Comparison of ENCODE assay signal across 11 cellular contexts in genomic region chr2:43737097-43737854, GRCh38. TPM values are rescaled to one million over a fixed set of nuclear protein-coding genes. Genes with fewer than 3 reads are reported as not detected.
DNase-seq lines count a peak whose midpoint lies in the region; ATAC-seq, FAIRE-seq and TF ChIP-seq lines count a peak whose summit lies in the region.
"Had no signal": no experiment of that assay in that cellular context is flagged by ENCODE, and none has a peak within 500 bp of the region (broad histone marks: within the 10 kb centered on the region; RNA-seq: fewer than 3 reads in every experiment).

No MANE protein-coding gene starts in this region.

- peak; percentile 76 for DNase-seq in AG09309 (ENCODE audit: low read depth)
- DNase-seq in PC-3: peak; percentile 21
- DNase-seq in epithelial cell of proximal tubule (ENCODE audit: low read depth): peak; percentile 90
- DNase-seq in kidney: no peak
- no peak for DNase-seq in NCI-H526 (lab: John Stamatoyannopoulos, UW)
- DNase-seq in Peyer's patch: no peak
- no peak for DNase-seq in GM10266 (ENCODE audit: extremely low spot score)
- DNase-seq: pancreas had no signal

- no peaks in the 10 kb centered on the region for H3F3A ChIP-seq in PC-3 (ENCODE audit: low read length, unreplicated experiment)
- H3F3A ChIP-seq in neural cell (ENCODE audit: insufficient read depth, low read length, poor library complexity, severe bottlenecking): no peaks in the 10 kb centered on the region

- no peaks in the 10 kb centered on the region for H3K9me2 ChIP-seq in PC-3 (replicated peaks; ENCODE audit: low read length)
- no peaks in the 10 kb centered on the region for H3K9me2 ChIP-seq in neural cell (ENCODE audit: insufficient read depth, low read length)

- H3K79me2 ChIP-seq in PC-3 (ENCODE audit: low read length): no peaks in the 10 kb centered on the region
- no peaks in the 10 kb centered on the region for H3K79me2 ChIP-seq in neural cell (replicated peaks; ENCODE audit: insufficient read depth, low read length)

- no peak for ATAC-seq in PC-3
- ATAC-seq: pancreas had no signal

- TF ChIP-seq RAD21 in neural cell (conservative IDR thresholded peaks at IDR 0.05): no peak

- H3K4me3 ChIP-seq in AG09309 (ENCODE audit: control insufficient read depth, low read depth, low read length) (no peak overlapping the region), PC-3 (ENCODE audit: low read length) (no peak overlapping the region), epithelial cell of proximal tubule (ENCODE audit: low read depth, low read length) (no peak overlapping the region), neural cell (ENCODE audit: low read length) (no peak overlapping the region), kidney (ENCODE audit: low read length in 2 of 2) (no peak overlapping the region), Peyer's patch (no peak overlapping the region)
- H3K4me3 ChIP-seq: pancreas, tibial nerve had no signal

- POLR2A ChIA-PET in PC-3 (lab: Charles Lee; ENCODE audit: unreplicated experiment): no interaction called here

- H3K9ac ChIP-seq in PC-3 (ENCODE audit: low read length) (no peak overlapping the region), neural cell (ENCODE audit: low read length) (no peak overlapping the region), kidney (ENCODE audit: low read length in 2 of 2) (no peak overlapping the region)

- H4K20me1 ChIP-seq in PC-3 (ENCODE audit: low read length) (no peaks in the 10 kb centered on the region), neural cell (ENCODE audit: insufficient read depth) (no peaks in the 10 kb centered on the region)

- H3K4me2 ChIP-seq in PC-3 (ENCODE audit: low read length) (no peak overlapping the region), neural cell (ENCODE audit: low read length) (no peak overlapping the region)

- no peaks in the 10 kb centered on the region for H3K4me1 ChIP-seq in PC-3 (ENCODE audit: insufficient read depth, low read length)
- H3K4me1 ChIP-seq in kidney (ENCODE audit: control insufficient read depth in 1 of 2, insufficient read depth in 1 of 2, low read depth in 1 of 2, low read length in 2 of 2): no peaks in the 10 kb centered on the region
- H3K4me1 ChIP-seq in Peyer's patch: no peaks in the 10 kb centered on the region
- H3K4me1 ChIP-seq: pancreas, tibial nerve had no signal

- no peak for TF ChIP-seq EP300 in neural cell (conservative IDR thresholded peaks at IDR 0.05; ENCODE audit: poor library complexity, severe bottlenecking)

- no peak for FAIRE-seq in kidney (lab: Jason Lieb, UNC)
- FAIRE-seq: pancreas had no signal

- H3K27ac ChIP-seq in PC-3 (ENCODE audit: low read length) (no peak overlapping the region), neural cell (ENCODE audit: low read length) (peak overlapping the region; percentile 60), kidney (ENCODE audit: low read depth in 2 of 2, low read length in 2 of 2) (no peak overlapping the region), Peyer's patch (no peak overlapping the region)
- H3K27ac ChIP-seq: pancreas, tibial nerve, VCaP had no signal

- H3K27me3 ChIP-seq in PC-3 (ENCODE audit: low read length) (no peaks in the 10 kb centered on the region), neural cell (ENCODE audit: insufficient read depth, low read depth, low read length) (no peaks in the 10 kb centered on the region), Peyer's patch (no peaks in the 10 kb centered on the region)
- H3K27me3 ChIP-seq: pancreas, tibial nerve had no signal

- CTCF ChIA-PET in PC-3 (lab: Charles Lee): no interaction called here

- H3K36me3 ChIP-seq in PC-3 (ENCODE audit: low read depth, low read length): no peaks in the 10 kb centered on the region
- H3K36me3 ChIP-seq in neural cell (ENCODE audit: insufficient read depth, low read length): no peaks in the 10 kb centered on the region
- H3K36me3 ChIP-seq in kidney (ENCODE audit: control insufficient read depth in 1 of 2, insufficient read depth in 2 of 2, low read length in 2 of 2): no peaks in the 10 kb centered on the region
- H3K36me3 ChIP-seq in Peyer's patch: no peaks in the 10 kb centered on the region
- H3K36me3 ChIP-seq: pancreas had no signal

- no peak for TF ChIP-seq POLR2A in Peyer's patch (IDR thresholded peaks at IDR 0.05)

- intact Hi-C loops in PC-3 (cut with micrococcal nuclease): no loop called here
- intact Hi-C loops in kidney (cut with DNase I): no loop called here

- BruUV-seq in PC-3 (replicated peaks; lab: Mats Ljungman, UMichigan): no TSS peak

- H3K9me3 ChIP-seq in PC-3 (ENCODE audit: low read length) (no peaks in the 10 kb centered on the region), neural cell (ENCODE audit: low read length) (no peaks in the 10 kb centered on the region), kidney (ENCODE audit: control insufficient read depth in 1 of 2, low read length in 2 of 2) (no peaks in the 10 kb centered on the region), Peyer's patch (no peaks in the 10 kb centered on the region)
- H3K9me3 ChIP-seq: pancreas, tibial nerve had no signal

- H2AFZ ChIP-seq in PC-3 (ENCODE audit: low read length) (no peak overlapping the region), neural cell (ENCODE audit: low read depth, low read length) (no peak overlapping the region)

- TF ChIP-seq CTCF in AG09309 (IDR thresholded peaks at IDR 0.05; ENCODE audit: control insufficient read depth, insufficient read depth, low read depth, low read length, missing control alignments) (no peak), PC-3 (conservative IDR thresholded peaks at IDR 0.05; ENCODE audit: low read depth, low read length) (no peak), epithelial cell of proximal tubule (conservative IDR thresholded peaks at IDR 0.05; ENCODE audit: low read depth, low read length) (no peak), neural cell (IDR thresholded peaks at IDR 0.05; ENCODE audit: poor library complexity, severe bottlenecking) (no peak), kidney (IDR thresholded peaks at IDR 0.05; ENCODE audit: borderline replicate concordance, extremely low read depth, insufficient read depth) (no peak), Peyer's patch (IDR thresholded peaks at IDR 0.05) (no peak), GM10266 (IDR thresholded peaks at IDR 0.05; ENCODE audit: control insufficient read depth, insufficient read depth, low read depth, missing control alignments) (no peak)

TF ChIP-seq in neural cell, 6 proteins besides CTCF, POLR2A, EP300 and RAD21:
- TF ChIP-seq POLR2AphosphoS5 (IDR thresholded peaks at IDR 0.05): no peak
- TF ChIP-seq EZH2 (IDR thresholded peaks at IDR 0.05; ENCODE audit: borderline replicate concordance, insufficient read depth, low read length, poor library complexity, severe bottlenecking): no peak
- no peak for TF ChIP-seq TAF1 (IDR thresholded peaks at IDR 0.05; ENCODE audit: low read depth)
- TF ChIP-seq SMC3 (conservative IDR thresholded peaks at IDR 0.05; ENCODE audit: poor library complexity): no peak
- no peak for TF ChIP-seq REST (IDR thresholded peaks at IDR 0.05; ENCODE audit: borderline replicate concordance)
- TF ChIP-seq MXI1 (conservative IDR thresholded peaks at IDR 0.05; ENCODE audit: poor library complexity, severe bottlenecking): no peak

RNA-seq across cellular contexts. Expression of gene DYNC2LI1, which starts 36.6 kb away (rescaled TPM):
- total RNA-seq in PC-3 (2014; rRNA removed) (10.8 and 17.7 TPM in 2 replicates), epithelial cell of proximal tubule (15.1 and 37.0 TPM in 2 replicates), kidney (41.5 TPM), Peyer's patch (10 to 100 TPM; 21.5 to 41.3 (median 27.9) TPM)
- polyA plus RNA-seq in neural cell (65.5 and 80.6 TPM in 2 replicates), kidney (ENCODE audit: insufficient read depth, low read depth, low replicate concordance) (54.4 TPM)
- 43.3 and 45.0 TPM in 2 replicates for polyA minus RNA-seq in neural cell

Comparison
In these comparisons a context has a peak if more than half of its experiments do, and no peak if none do; other contexts are left out.
1. DNase-seq: peak in AG09309 (single experiment), PC-3 (single experiment) and epithelial cell of proximal tubule (single experiment); none in kidney (single experiment), NCI-H526 (0 of 2), Peyer's patch (0 of 3) and GM10266 (single experiment).